Comparison of ENCODE assay signal across 19 cellular contexts in the genomic region with DNA sequence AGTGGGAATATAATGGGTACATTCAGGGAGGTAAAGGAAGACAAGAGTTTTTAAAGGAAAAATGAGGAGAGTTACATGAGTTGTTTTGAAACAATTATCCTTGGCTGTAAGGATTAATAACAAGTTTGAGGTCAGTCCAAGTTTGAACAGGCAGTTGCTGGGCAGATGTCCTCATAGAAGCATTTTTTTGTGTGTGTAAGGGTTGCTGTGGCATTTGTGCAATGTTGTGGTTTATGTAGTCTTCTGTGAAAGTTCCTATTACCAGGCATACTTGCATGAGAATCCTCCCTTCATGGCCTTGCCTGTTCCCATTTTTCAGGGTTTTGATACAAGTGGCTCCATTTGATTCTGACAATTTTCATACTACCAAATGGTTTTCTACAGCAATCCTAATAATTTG.
DNase-seq lines count a peak whose midpoint lies in the region; ATAC-seq and TF ChIP-seq lines count a peak whose summit lies in the region.
"Had no signal": no experiment of that assay in that cellular context is flagged by ENCODE, and none has a peak within 500 bp of the region (broad histone marks: within the 10 kb centered on the region; RNA-seq: fewer than 3 reads in every experiment).

No MANE protein-coding gene starts in this region.

- ATAC-seq in HG02938 (IDR thresholded peaks at IDR 0.05; ENCODE audit: unreplicated experiment): no peak
- ATAC-seq: A549; activated CD4-positive, alpha-beta T cell treated with anti-CD3 and anti-CD28 coated beads for 36 hours; left cardiac atrium had no signal

- DNase-seq in AG20443 (ENCODE audit: low spot score) (peak; percentile 24), M059J (ENCODE audit: low read depth) (peak; percentile 6), astrocyte of the hippocampus (ENCODE audit: low read depth, low spot score) (peak; percentile 90), kidney glomerular epithelial cell (lab: John Stamatoyannopoulos, UW) (peak; percentile 45), GM10266 (ENCODE audit: extremely low spot score) (no peak), GM20000 (ENCODE audit: low spot score) (no peak)
- DNase-seq in activated CD4-positive, alpha-beta T cell treated with anti-CD3 and anti-CD28 coated beads, Interleukin-2, amount 50 U/mL, for 1 hour: no peak
- DNase-seq: activated CD4-positive, alpha-beta T cell treated with anti-CD3 and anti-CD28 coated beads for 36 hours; activated effector memory CD4-positive, alpha-beta T cell treated with Interleukin-2 at 50 U/mL for 16 hours; endodermal cell; left cardiac atrium; midbrain; NCI-H2081; NCI-H524 treated with DMSO at 0.1 percent for 48 hours; retina; stimulated activated naive CD4-positive, alpha-beta T cell; tibial artery had no signal

- no peak for TF ChIP-seq CTCF in GM10266 (IDR thresholded peaks at IDR 0.05; ENCODE audit: control insufficient read depth, insufficient read depth, low read depth, missing control alignments)
- TF ChIP-seq CTCF in GM20000 (IDR thresholded peaks at IDR 0.05; ENCODE audit: extremely low read depth, missing control alignments): no peak

Comparison
In these comparisons a context has a peak if more than half of its experiments do, and no peak if none do; other contexts are left out.
1. DNase-seq: peak in AG20443 (single experiment), M059J (single experiment), astrocyte of the hippocampus (single experiment) and kidney glomerular epithelial cell (single experiment); none in activated CD4-positive, alpha-beta T cell treated with anti-CD3 and anti-CD28 coated beads, Interleukin-2, amount 50 U/mL, for 1 hour (single experiment), GM10266 (single experiment) and GM20000 (single experiment).